ENCODE assay signal across 29 cellular contexts in the genomic region with DNA sequence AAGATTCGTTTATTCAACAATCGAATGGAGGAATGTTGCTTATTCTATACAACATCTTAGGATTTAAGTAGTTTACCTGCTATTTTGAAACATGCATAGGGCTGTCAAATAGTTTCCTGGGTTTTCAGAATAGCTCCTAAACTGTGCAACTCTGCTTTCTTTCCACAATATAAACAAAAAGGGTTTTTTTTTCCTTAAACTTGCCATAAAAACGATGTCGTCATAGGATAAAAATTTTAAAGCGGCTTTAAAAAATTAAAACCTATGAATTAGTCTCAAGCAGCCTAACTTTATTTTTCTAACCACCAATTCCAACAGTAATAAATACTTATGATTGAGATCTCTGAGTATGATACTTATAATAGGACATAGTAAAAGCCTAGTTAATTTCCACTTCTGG.
"Had no signal": no experiment of that assay in that cellular context is flagged by ENCODE, and none has a peak within 500 bp of the region (broad histone marks: within the 10 kb centered on the region; RNA-seq: fewer than 3 reads in every experiment).

No MANE protein-coding gene starts in this region.

- H3K9me3 ChIP-seq: left lung, neutrophil, pancreas, stomach, suprapubic skin, tibial nerve had no signal

- DNase-seq: activated B cell treated with CpG ODN at 0.5 μM for 24 hours; activated CD4-positive, alpha-beta T cell treated with anti-CD3 and anti-CD28 coated beads for 4 hours; activated CD4-positive, alpha-beta T cell treated with anti-CD3 and anti-CD28 coated beads, Interleukin-2, amount 50 U/mL, for 48 hours; activated CD8-positive, alpha-beta memory T cell treated with anti-CD3 and anti-CD28 coated beads, Interleukin-2, amount 50 U/mL, for 48 hours; activated effector memory CD4-positive, alpha-beta T cell treated with Interleukin-2 at 50 U/mL for 16 hours; activated naive CD4-positive, alpha-beta T cell treated with anti-CD3 and anti-CD28 coated beads for 36 hours; activated naive CD8-positive, alpha-beta T cell treated with anti-CD3 and anti-CD28 coated beads, Interleukin-2, amount 10 ng/mL, durations not matched to agents 7 days and 5 days; activated T-cell treated with anti-CD3 and anti-CD28 coated beads, Interleukin-2, amount 50 U/mL, for 48 hours; cerebellar nuclear complex; glutamatergic neuron; hippocampal formation; kidney glomerular epithelial cell; left lung; natural killer cell; right cardiac atrium; stimulated activated CD4-positive, alpha-beta T cell treated with anti-CD3 and anti-CD28 coated beads, Interleukin-2, amount 100 ng/mL, for 24 hours; stomach; T1000 had no signal

- H3K36me3 ChIP-seq: left lung, neutrophil, pancreas, stomach, suprapubic skin, tibial nerve had no signal

- H3K4me1 ChIP-seq: left lung, pancreas had no signal

- H3K4me3 ChIP-seq: coronary artery, left lung, pancreas, skin epidermis, stomach, suprapubic skin, tibial nerve had no signal

- H3K9me3 Mint-ChIP-seq: activated B cell treated with CpG ODN at 0.5 μM for 24 hours; mesothelial cell of epicardium; natural killer cell; stimulated activated effector memory CD8-positive, alpha-beta T cell treated with anti-CD3 and anti-CD28 coated beads, Interleukin-12 subunit alpha, Interleukin-12 subunit beta, amount 100 ng/mL, for 72 hours; T-helper 1 cell treated with Interleukin-12 subunit alpha and Interleukin-12 subunit beta and Interleukin-4 antibody, amounts not matched to agents 30 μg/mL and 1 μg/mL, for 36 hours had no signal

- ATAC-seq: left lung; natural killer cell; stimulated activated effector memory CD8-positive, alpha-beta T cell treated with anti-CD3 and anti-CD28 coated beads, Interleukin-12 subunit alpha, Interleukin-12 subunit beta, amount 100 ng/mL, for 72 hours had no signal

- H3K4me1 Mint-ChIP-seq: stimulated activated effector memory CD8-positive, alpha-beta T cell treated with anti-CD3 and anti-CD28 coated beads, Interleukin-12 subunit alpha, Interleukin-12 subunit beta, amount 100 ng/mL, for 72 hours had no signal

- H3K36me3 Mint-ChIP-seq: mesothelial cell of epicardium; natural killer cell; stimulated activated effector memory CD8-positive, alpha-beta T cell treated with anti-CD3 and anti-CD28 coated beads, Interleukin-12 subunit alpha, Interleukin-12 subunit beta, amount 100 ng/mL, for 72 hours had no signal

- FAIRE-seq: frontal cortex, pancreas, urothelium cell line had no signal

- H3K27me3 ChIP-seq: left lung, neutrophil, pancreas, stomach, suprapubic skin, tibial nerve had no signal

- H3K27ac Mint-ChIP-seq: activated B cell treated with CpG ODN at 0.5 μM for 24 hours; activated naive CD4-positive, alpha-beta T cell treated with anti-CD3 and anti-CD28 coated beads for 36 hours; activated naive CD8-positive, alpha-beta T cell treated with anti-CD3 and anti-CD28 coated beads, Interleukin-2, amount 10 ng/mL, durations not matched to agents 7 days and 5 days; natural killer cell; stimulated activated effector memory CD8-positive, alpha-beta T cell treated with anti-CD3 and anti-CD28 coated beads, Interleukin-12 subunit alpha, Interleukin-12 subunit beta, amount 100 ng/mL, for 72 hours; T-helper 1 cell treated with Interleukin-12 subunit alpha and Interleukin-12 subunit beta and Interleukin-4 antibody, amounts not matched to agents 30 μg/mL and 1 μg/mL, for 36 hours had no signal

- H3K27ac ChIP-seq: coronary artery, neutrophil, pancreas, skin epidermis, suprapubic skin, tibial nerve had no signal

- H3K4me3 Mint-ChIP-seq: activated B cell treated with CpG ODN at 0.5 μM for 24 hours; activated naive CD4-positive, alpha-beta T cell treated with anti-CD3 and anti-CD28 coated beads for 36 hours; activated naive CD8-positive, alpha-beta T cell treated with anti-CD3 and anti-CD28 coated beads, Interleukin-2, amount 10 ng/mL, durations not matched to agents 7 days and 5 days; mesothelial cell of epicardium; natural killer cell; stimulated activated effector memory CD8-positive, alpha-beta T cell treated with anti-CD3 and anti-CD28 coated beads, Interleukin-12 subunit alpha, Interleukin-12 subunit beta, amount 100 ng/mL, for 72 hours; T-helper 1 cell treated with Interleukin-12 subunit alpha and Interleukin-12 subunit beta and Interleukin-4 antibody, amounts not matched to agents 30 μg/mL and 1 μg/mL, for 36 hours had no signal
